21 cellular contexts compared by ENCODE assay signal in genomic region chr5:173755319-173755718, GRCh38.
"Had no signal": no experiment of that assay in that cellular context is flagged by ENCODE, and none has a peak within 500 bp of the region (broad histone marks: within the 10 kb centered on the region; RNA-seq: fewer than 3 reads in every experiment).

No MANE protein-coding gene starts in this region.

- H3K27ac ChIP-seq: KMS-11, SJSA1, SK-N-MC had no signal

- FAIRE-seq: RCC 7860 had no signal

- DNase-seq: IMR-90, MV-4-11, NCI-H1048, NCI-H1105, NCI-H1417, NCI-H146, NCI-H1694 treated with DMSO at 0.1 percent for 48 hours, NCI-H1930, NCI-H2081, NCI-H2107, NCI-H2227 treated with DMSO at 0.1 percent for 48 hours, NCI-H524 treated with DMSO at 0.1 percent for 48 hours, NCI-H69, NCI-H774, Right ventricle myocardium superior, RPMI8226, SIG-M5 had no signal

- H3K4me3 ChIP-seq: SJSA1, SK-N-MC had no signal

- H3K4me2 ChIP-seq: KMS-11 had no signal

- H3K36me3 ChIP-seq: SJSA1 had no signal

- H3K4me1 ChIP-seq: SJSA1 had no signal

- H3K9me3 ChIP-seq: SJSA1 had no signal

- H3K9ac ChIP-seq: KMS-11 had no signal

- H3K27me3 ChIP-seq: SJSA1 had no signal
